Comparison of ENCODE assay signal across 12 cellular contexts in the genomic region with DNA sequence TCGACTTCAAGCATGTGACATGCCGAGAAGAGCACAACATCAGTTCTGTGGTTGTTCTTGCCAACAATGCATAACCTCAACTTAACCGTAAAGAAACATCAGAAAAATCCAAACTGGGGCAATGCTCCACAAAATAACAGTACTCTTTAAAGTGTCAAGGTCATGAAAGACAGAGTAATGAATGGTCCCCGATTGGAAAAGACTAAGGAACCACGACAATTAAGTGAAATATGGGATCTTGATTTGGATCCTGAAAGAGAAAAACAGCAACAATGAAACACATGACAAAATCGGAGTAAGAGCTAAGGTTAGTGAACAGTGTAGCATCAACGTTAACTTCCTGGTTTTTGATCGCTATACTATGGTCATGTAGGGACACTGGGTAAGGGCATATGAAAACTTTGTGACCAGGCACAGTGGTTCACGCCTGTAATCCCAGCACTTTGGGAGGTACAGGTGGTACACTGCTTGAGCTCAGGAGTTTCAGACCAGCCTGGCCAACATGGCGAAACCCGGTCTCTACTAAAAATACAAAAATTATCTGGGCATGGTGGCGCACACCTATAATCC. TPM values are rescaled to one million over a fixed set of nuclear protein-coding genes. Genes with fewer than 3 reads are reported as not detected.
DNase-seq lines count a peak whose midpoint lies in the region; ATAC-seq and TF ChIP-seq lines count a peak whose summit lies in the region.
"Had no signal": no experiment of that assay in that cellular context is flagged by ENCODE, and none has a peak within 500 bp of the region (broad histone marks: within the 10 kb centered on the region; RNA-seq: fewer than 3 reads in every experiment).

No MANE protein-coding gene starts in this region.

- peak overlapping the region; percentile 88 to 97 (median 97) for H3K27ac Mint-ChIP-seq in CD4-positive, CD25-positive, alpha-beta regulatory T cell
- peak overlapping the region in 2 of 3 donors; percentile 54 to 94 for H3K27ac Mint-ChIP-seq in IgD-negative memory B cell
- peak overlapping the region; percentile 95 for H3K27ac Mint-ChIP-seq in activated T-helper 17 cell treated with anti-CD3 and anti-CD28 coated beads, Interleukin-2, amount 50 U/mL, for 72 hours
- peak overlapping the region; percentile 91 to 99 (median 97) for H3K27ac Mint-ChIP-seq in naive thymus-derived CD4-positive, alpha-beta T cell
- H3K27ac Mint-ChIP-seq: B cell had no signal

- peaks cover 46% of the 10 kb centered on the region for H3K36me3 Mint-ChIP-seq in CD4-positive, CD25-positive, alpha-beta regulatory T cell
- H3K36me3 Mint-ChIP-seq in IgD-negative memory B cell: peaks cover 13% of the 10 kb centered on the region
- peaks cover 72% of the 10 kb centered on the region for H3K36me3 Mint-ChIP-seq in activated T-helper 17 cell treated with anti-CD3 and anti-CD28 coated beads, Interleukin-2, amount 50 U/mL, for 72 hours (ENCODE audit: low read depth)
- peaks cover 27 to 72% (median 57%) of the 10 kb centered on the region in 5 donors for H3K36me3 Mint-ChIP-seq in naive thymus-derived CD4-positive, alpha-beta T cell

- CTCF ChIA-PET in naive thymus-derived CD4-positive, alpha-beta T cell (lab: Charles Lee): interaction anchor here (0.9 to 1.7 kb wide), 6 partner anchors 8 to 108 kb away, joined by 3 to 7 read pairs (median 4); no protein-coding TSS in a partner anchor

- H3K27me3 ChIP-seq in CD4-positive, CD25-positive, alpha-beta regulatory T cell (ENCODE audit: control insufficient read depth, insufficient read depth, low read length): no peaks in the 10 kb centered on the region
- H3K27me3 ChIP-seq in naive thymus-derived CD4-positive, alpha-beta T cell (ENCODE audit: control insufficient read depth in 2 of 2, insufficient read depth in 2 of 2, low read length in 2 of 2): no peaks in the 10 kb centered on the region
- H3K27me3 ChIP-seq in tibial artery: no peaks in the 10 kb centered on the region
- H3K27me3 ChIP-seq: ovary, thyroid gland had no signal

- POLR2A ChIA-PET in naive thymus-derived CD4-positive, alpha-beta T cell (lab: Charles Lee): interaction anchor here (0.6 to 17.2 kb wide), 17 partner anchors 8 to 173 kb away, joined by 3 to 353 read pairs (median 5); a partner anchor contains a TSS

- peak overlapping the region; percentile 75 to 92 (median 87) for H3K4me3 Mint-ChIP-seq in CD4-positive, CD25-positive, alpha-beta regulatory T cell
- peak overlapping the region in 2 of 4 donors; percentile 39 to 67 for H3K4me3 Mint-ChIP-seq in IgD-negative memory B cell
- H3K4me3 Mint-ChIP-seq in activated T-helper 17 cell treated with anti-CD3 and anti-CD28 coated beads, Interleukin-2, amount 50 U/mL, for 72 hours: peak overlapping the region; percentile 93
- H3K4me3 Mint-ChIP-seq in naive thymus-derived CD4-positive, alpha-beta T cell: peak overlapping the region; percentile 72 to 94 (median 86)
- H3K4me3 Mint-ChIP-seq: B cell had no signal

- peaks cover 0 to 16% (median 3%) of the 10 kb centered on the region in 7 donors for H3K9me3 Mint-ChIP-seq in CD4-positive, CD25-positive, alpha-beta regulatory T cell
- H3K9me3 Mint-ChIP-seq in IgD-negative memory B cell: peaks cover 3 to 8% (median 6%) of the 10 kb centered on the region in 3 donors
- peaks cover 14% of the 10 kb centered on the region for H3K9me3 Mint-ChIP-seq in activated T-helper 17 cell treated with anti-CD3 and anti-CD28 coated beads, Interleukin-2, amount 50 U/mL, for 72 hours
- peaks cover 4 to 27% (median 13%) of the 10 kb centered on the region in 11 donors for H3K9me3 Mint-ChIP-seq in naive thymus-derived CD4-positive, alpha-beta T cell

- H3K4me3 ChIP-seq in CD4-positive, CD25-positive, alpha-beta regulatory T cell (ENCODE audit: low read depth, low read length): peak overlapping the region; percentile 87
- peak overlapping the region; percentile 29 for H3K4me3 ChIP-seq in naive thymus-derived CD4-positive, alpha-beta T cell (ENCODE audit: low read length)
- H3K4me3 ChIP-seq in tibial artery: no peak overlapping the region
- H3K4me3 ChIP-seq: ovary, SK-N-MC, thyroid gland had no signal

- intact Hi-C loops in naive thymus-derived CD4-positive, alpha-beta T cell (cut with micrococcal nuclease): loop anchor here (1.0 to 5.0 kb wide), 7 partner anchors 8 to 211 kb away; no protein-coding TSS in a partner anchor
- intact Hi-C loops in tibial artery (cut with DNase I; ENCODE audit: low total_unique reads): no loop called here

- TF ChIP-seq CTCF in tibial artery (IDR thresholded peaks at IDR 0.05): no peak

- peaks cover 8% of the 10 kb centered on the region for H3K27me3 Mint-ChIP-seq in CD4-positive, CD25-positive, alpha-beta regulatory T cell
- H3K27me3 Mint-ChIP-seq in IgD-negative memory B cell: no peaks in the 10 kb centered on the region
- no peaks in the 10 kb centered on the region for H3K27me3 Mint-ChIP-seq in activated T-helper 17 cell treated with anti-CD3 and anti-CD28 coated beads, Interleukin-2, amount 50 U/mL, for 72 hours
- H3K27me3 Mint-ChIP-seq in naive thymus-derived CD4-positive, alpha-beta T cell: no peaks in the 10 kb centered on the region
- H3K27me3 Mint-ChIP-seq: B cell had no signal

- H3K4me1 Mint-ChIP-seq in CD4-positive, CD25-positive, alpha-beta regulatory T cell: peaks cover 44 to 80% (median 60%) of the 10 kb centered on the region in 4 donors
- peaks cover 22 to 39% (median 34%) of the 10 kb centered on the region in 3 donors for H3K4me1 Mint-ChIP-seq in IgD-negative memory B cell
- peaks cover 53% of the 10 kb centered on the region for H3K4me1 Mint-ChIP-seq in activated T-helper 17 cell treated with anti-CD3 and anti-CD28 coated beads, Interleukin-2, amount 50 U/mL, for 72 hours
- H3K4me1 Mint-ChIP-seq in naive thymus-derived CD4-positive, alpha-beta T cell: peaks cover 37 to 94% (median 76%) of the 10 kb centered on the region in 7 donors

- H3K4me1 ChIP-seq in CD4-positive, CD25-positive, alpha-beta regulatory T cell (ENCODE audit: control insufficient read depth, insufficient read depth, low read length, poor library complexity, severe bottlenecking): peaks cover 49% of the 10 kb centered on the region
- peaks cover 56 to 73% of the 10 kb centered on the region in 2 donors for H3K4me1 ChIP-seq in naive thymus-derived CD4-positive, alpha-beta T cell (ENCODE audit: control insufficient read depth in 2 of 2, insufficient read depth in 2 of 2, low read length in 2 of 2)
- no peaks in the 10 kb centered on the region for H3K4me1 ChIP-seq in tibial artery
- H3K4me1 ChIP-seq: thyroid gland had no signal

- H3K27ac ChIP-seq in CD4-positive, CD25-positive, alpha-beta regulatory T cell (ENCODE audit: insufficient read depth, low read length, poor library complexity, severe bottlenecking): peak overlapping the region; percentile 71
- peak overlapping the region; percentile 79 for H3K27ac ChIP-seq in naive thymus-derived CD4-positive, alpha-beta T cell (ENCODE audit: low read depth, low read length)
- no peak overlapping the region for H3K27ac ChIP-seq in tibial artery
- H3K27ac ChIP-seq: ovary, thyroid gland had no signal

- H3K36me3 ChIP-seq in CD4-positive, CD25-positive, alpha-beta regulatory T cell (ENCODE audit: control insufficient read depth, insufficient read depth, low read length): peaks cover 4% of the 10 kb centered on the region
- H3K36me3 ChIP-seq in naive thymus-derived CD4-positive, alpha-beta T cell (ENCODE audit: control insufficient read depth in 2 of 3, insufficient read depth in 3 of 3, low read length in 3 of 3): peaks cover 0 to 22% (median 4%) of the 10 kb centered on the region in 3 experiments
- peaks cover 0 to 14% (median 8%) of the 10 kb centered on the region in 3 donors for H3K36me3 ChIP-seq in tibial artery
- H3K36me3 ChIP-seq: ovary, thyroid gland had no signal

- ATAC-seq in CD4-positive, CD25-positive, alpha-beta regulatory T cell (ENCODE audit: low read depth in 2 of 2): peak; percentile 58 to 61
- peak; percentile 68 for ATAC-seq in activated T-helper 17 cell treated with anti-CD3 and anti-CD28 coated beads, Interleukin-2, amount 50 U/mL, for 72 hours (replicated peaks)
- ATAC-seq in naive thymus-derived CD4-positive, alpha-beta T cell: peak; percentile 76

- DNase-seq in CD4-positive, CD25-positive, alpha-beta regulatory T cell: peak in 2 of 3 donors; percentile 68 to 78
- DNase-seq in naive thymus-derived CD4-positive, alpha-beta T cell: peak in 7 of 9 donors; percentile 55 to 83 (median 73)
- DNase-seq in tibial artery (no peak), NCI-H446 (lab: John Stamatoyannopoulos, UW) (no peak), middle frontal gyrus (ENCODE audit: extremely low spot score, low spot score) (no peak), DMS79 (lab: John Stamatoyannopoulos, UW) (no peak)
- DNase-seq: ovary, thyroid gland had no signal

- H3K9me3 ChIP-seq in CD4-positive, CD25-positive, alpha-beta regulatory T cell (ENCODE audit: control insufficient read depth in 2 of 2, low read length in 2 of 2): no peaks in the 10 kb centered on the region
- H3K9me3 ChIP-seq in naive thymus-derived CD4-positive, alpha-beta T cell (ENCODE audit: control insufficient read depth in 2 of 3, low read length in 3 of 3): no peaks in the 10 kb centered on the region
- H3K9me3 ChIP-seq in tibial artery: peaks cover 0 to 3% (median 0%) of the 10 kb centered on the region in 3 donors
- H3K9me3 ChIP-seq: ovary, thyroid gland had no signal

RNA-seq across cellular contexts. Expression of a gene that starts 55.2 kb away (rescaled TPM):
- total RNA-seq in CD4-positive, CD25-positive, alpha-beta regulatory T cell: 17.8 TPM
- 10 to 100 TPM; 44.9 to 58.6 (median 48.4) TPM for polyA plus RNA-seq in CD4-positive, CD25-positive, alpha-beta regulatory T cell
- polyA plus RNA-seq in IgD-negative memory B cell: 33.0 TPM
- 10 to 100 TPM; 19.5 to 26.0 TPM for total RNA-seq in activated T-helper 17 cell treated with anti-CD3 and anti-CD28 coated beads, Interleukin-2, amount 50 U/mL, for 72 hours
- 10 to 100 TPM; 22.2 to 41.3 (median 29.9) TPM for total RNA-seq in naive thymus-derived CD4-positive, alpha-beta T cell
- 10 to 100 TPM; 59.2 to 63.2 TPM for polyA plus RNA-seq in naive thymus-derived CD4-positive, alpha-beta T cell

RNA-seq across cellular contexts. Expression of a gene that starts 55.3 kb away (rescaled TPM):
- 20.4 TPM for total RNA-seq in CD4-positive, CD25-positive, alpha-beta regulatory T cell
- 10 to 100 TPM; 32.6 to 40.7 (median 38.6) TPM for polyA plus RNA-seq in CD4-positive, CD25-positive, alpha-beta regulatory T cell
- polyA plus RNA-seq in IgD-negative memory B cell: 34.0 TPM
- total RNA-seq in activated T-helper 17 cell treated with anti-CD3 and anti-CD28 coated beads, Interleukin-2, amount 50 U/mL, for 72 hours: 10 to 100 TPM; 22.9 to 25.2 TPM
- total RNA-seq in naive thymus-derived CD4-positive, alpha-beta T cell: 10 to 100 TPM; 23.8 to 55.2 (median 29.2) TPM
- 10 to 100 TPM; 25.5 to 36.3 TPM for polyA plus RNA-seq in naive thymus-derived CD4-positive, alpha-beta T cell

Comparison
In these comparisons a context has a peak if more than half of its experiments do, and no peak if none do; other contexts are left out.
1. DNase-seq: peak in CD4-positive, CD25-positive, alpha-beta regulatory T cell (2 of 3) and naive thymus-derived CD4-positive, alpha-beta T cell (7 of 9); none in tibial artery (0 of 2), NCI-H446 (0 of 2), middle frontal gyrus (single experiment) and DMS79 (single experiment).
2. H3K27ac ChIP-seq: peak in CD4-positive, CD25-positive, alpha-beta regulatory T cell (single experiment) and naive thymus-derived CD4-positive, alpha-beta T cell (single experiment); none in tibial artery (0 of 2).
3. H3K4me3 ChIP-seq: peak in CD4-positive, CD25-positive, alpha-beta regulatory T cell (single experiment) and naive thymus-derived CD4-positive, alpha-beta T cell (single experiment); none in tibial artery (0 of 2).
4. Peak in every context shown above with its lines, with median percentiles within 50 percentile points of each other: ATAC-seq and H3K27ac Mint-ChIP-seq.